Comparison of ENCODE assay signal across 1 cellular context in genomic region chr6:30683137-30683979, GRCh38.
TF ChIP-seq lines count a peak whose summit lies in the region.

No MANE protein-coding gene starts in this region.

TF ChIP-seq in SK-N-SH, 30 proteins besides CTCF, POLR2A, EP300 and RAD21 (continued from another document):
- no peak for TF ChIP-seq ZBTB33 (IDR thresholded peaks at IDR 0.05; ENCODE audit: borderline replicate concordance, low read depth)
